27 cellular contexts compared by ENCODE assay signal in genomic region chr3:27500986-27501385, GRCh38.
"Had no signal": no experiment of that assay in that cellular context is flagged by ENCODE, and none has a peak within 500 bp of the region (broad histone marks: within the 10 kb centered on the region; RNA-seq: fewer than 3 reads in every experiment).

No MANE protein-coding gene starts in this region.

- FAIRE-seq: urothelium cell line had no signal

- H3K4me2 ChIP-seq: neural progenitor cell, smooth muscle cell had no signal

- H3K27ac ChIP-seq: neural progenitor cell, ovary, parathyroid adenoma, psoas muscle, skin epidermis, spleen, stomach, thoracic aorta, thyroid gland, tibial nerve, upper lobe of left lung, vagina had no signal

- DNase-seq: natural killer cell; occipital lobe; ovary; posterior cingulate gyrus; psoas muscle; right cardiac atrium; spleen; stimulated activated CD4-positive, alpha-beta T cell treated with anti-CD3 and anti-CD28 coated beads, Interleukin-12 subunit alpha, Interleukin-12 subunit beta, amount 100 ng/mL, for 4 hours; stimulated activated CD4-positive, alpha-beta T cell treated with anti-CD3 and anti-CD28 coated beads, Interleukin-1b, Interleukin-23, amount 100 ng/mL, for 48 hours; stimulated activated CD4-positive, alpha-beta T cell treated with anti-CD3 and anti-CD28 coated beads, Interleukin-4, amount 100 ng/mL, for 1 hour; stimulated activated CD4-positive, alpha-beta T cell treated with anti-CD3 and anti-CD28 coated beads, Interleukin-4, amount 100 ng/mL, for 4 hours; stimulated activated CD8-positive, alpha-beta memory T cell treated with anti-CD3 and anti-CD28 coated beads, Interleukin-4, amount 100 ng/mL, for 48 hours; stimulated activated naive B cell treated with anti-CD40 and anti-IgM and Interleukin-4, amounts not matched to agents 10 μg/mL and 1 μg/mL and 100 μg/mL, for 72 hours; stimulated activated naive CD4-positive, alpha-beta T cell treated with Interleukin-2 at 50 U/mL for 16 hours; stomach; thyroid gland; trophoblast cell; upper lobe of left lung had no signal

- H3K9ac ChIP-seq: neural progenitor cell, parathyroid adenoma had no signal

- ATAC-seq: natural killer cell; psoas muscle; right cardiac atrium; sciatic nerve; stimulated activated naive B cell treated with anti-CD40 and anti-IgM and Interleukin-4, amounts not matched to agents 10 μg/mL and 1 μg/mL and 100 μg/mL, for 72 hours had no signal

- H3K4me1 ChIP-seq: parathyroid adenoma, psoas muscle, spleen, vagina had no signal

- H3K27me3 ChIP-seq: neural progenitor cell, ovary, spleen, stomach, thyroid gland, tibial nerve, upper lobe of left lung, vagina had no signal

- H3K79me2 ChIP-seq: parathyroid adenoma had no signal

- H3K4me3 ChIP-seq: neural progenitor cell, ovary, psoas muscle, skin epidermis, smooth muscle cell, spleen, stomach, thoracic aorta, thyroid gland, tibial nerve, upper lobe of left lung, vagina had no signal

- H2AFZ ChIP-seq: neural progenitor cell, parathyroid adenoma had no signal

- H3K36me3 ChIP-seq: neural progenitor cell, ovary, spleen, stomach, thoracic aorta, thyroid gland, tibial nerve, upper lobe of left lung, vagina had no signal

- H3K9me3 ChIP-seq: ovary, psoas muscle, spleen, stomach, thoracic aorta, thyroid gland, tibial nerve, upper lobe of left lung, vagina had no signal
